Comparison of ENCODE assay signal across 36 cellular contexts in genomic region chr2:169620509-169620908, GRCh38.
"Had no signal": no experiment of that assay in that cellular context is flagged by ENCODE, and none has a peak within 500 bp of the region (broad histone marks: within the 10 kb centered on the region; RNA-seq: fewer than 3 reads in every experiment).

No MANE protein-coding gene starts in this region.

- H3K4me1 ChIP-seq: gastrocnemius medialis, heart left ventricle had no signal

- H3K27ac Mint-ChIP-seq: activated CD8-positive, alpha-beta T cell treated with anti-CD3 and anti-CD28 coated beads for 36 hours; activated naive CD8-positive, alpha-beta T cell; dendritic cell treated with granulocyte-macrophage colony-stimulating factor and Interleukin-4, amounts not matched to agents 40 ng/mL and 50 ng/mL, for 4 days; endodermal cell; T-helper 17 cell; T-helper 2 cell treated with Interferon-gamma antibody and Interleukin-4, amounts not matched to agents 5 μg/mL and 100 μg/mL, for 36 hours had no signal

- FAIRE-seq: astrocyte, bronchial epithelial cell had no signal

- H3K9me3 ChIP-seq: gastrocnemius medialis had no signal

- DNase-seq: activated CD4-positive, alpha-beta T cell treated with anti-CD3 and anti-CD28 coated beads for 4 hours; activated CD4-positive, alpha-beta T cell treated with anti-CD3 and anti-CD28 coated beads, Interleukin-2, amount 50 U/mL, for 1 hour; activated CD4-positive, alpha-beta T cell treated with anti-CD3 and anti-CD28 coated beads, Interleukin-2, amount 50 U/mL, for 48 hours; activated CD4-positive, CD25-positive, alpha-beta regulatory T cell; activated CD4-positive, CD25-positive, alpha-beta regulatory T cell treated with anti-CD3 and anti-CD28 coated beads, Interleukin-2, amount 50 U/mL, for 72 hours; activated CD8-positive, alpha-beta memory T cell treated with anti-CD3 and anti-CD28 coated beads for 24 hours; activated CD8-positive, alpha-beta memory T cell treated with anti-CD3 and anti-CD28 coated beads, Interleukin-2, amount 50 U/mL, for 4 hours; activated CD8-positive, alpha-beta T cell treated with anti-CD3 and anti-CD28 coated beads for 36 hours; activated effector memory CD4-positive, alpha-beta T cell treated with Interleukin-2 at 50 U/mL for 16 hours; activated gamma-delta T cell treated with Interleukin-2 at 50 U/mL for 16 hours; activated naive CD4-positive, alpha-beta T cell treated with anti-CD3 and anti-CD28 coated beads, Interleukin-2, amount 50 U/mL, for 16 hours; activated naive CD4-positive, alpha-beta T cell treated with Interleukin-2 at 50 U/mL for 16 hours; activated T-cell treated with anti-CD3 and anti-CD28 coated beads, Interleukin-2, amount 50 U/mL, for 1 hour; amniotic stem cell; anterior cingulate cortex; brain microvascular endothelial cell; dorsolateral prefrontal cortex; effector memory CD4-positive, alpha-beta T cell; endodermal cell; foreskin fibroblast; gastrocnemius medialis; glutamatergic neuron; heart left ventricle; T-helper 1 cell; T-helper 17 cell; T1000; WERI-Rb-1 had no signal

- H3K9me3 Mint-ChIP-seq: activated T-helper 17 cell treated with anti-CD3 and anti-CD28 coated beads, Interleukin-2, amount 50 U/mL, for 72 hours; central memory CD8-positive, alpha-beta T cell had no signal

- H3K27me3 Mint-ChIP-seq: activated CD8-positive, alpha-beta T cell treated with anti-CD3 and anti-CD28 coated beads for 36 hours; activated naive CD8-positive, alpha-beta T cell; activated T-helper 17 cell treated with anti-CD3 and anti-CD28 coated beads, Interleukin-2, amount 50 U/mL, for 72 hours; central memory CD8-positive, alpha-beta T cell; dendritic cell treated with granulocyte-macrophage colony-stimulating factor and Interleukin-4, amounts not matched to agents 40 ng/mL and 50 ng/mL, for 4 days; T-helper 17 cell had no signal

- ATAC-seq: activated CD8-positive, alpha-beta T cell treated with anti-CD3 and anti-CD28 coated beads for 36 hours; activated T-helper 17 cell treated with anti-CD3 and anti-CD28 coated beads, Interleukin-2, amount 50 U/mL, for 72 hours; esophagus mucosa; gastrocnemius medialis; heart left ventricle; T-helper 17 cell had no signal

- H3K4me3 Mint-ChIP-seq: activated CD8-positive, alpha-beta T cell treated with anti-CD3 and anti-CD28 coated beads for 36 hours; activated naive CD8-positive, alpha-beta T cell; activated T-helper 17 cell treated with anti-CD3 and anti-CD28 coated beads, Interleukin-2, amount 50 U/mL, for 72 hours; central memory CD8-positive, alpha-beta T cell; dendritic cell treated with granulocyte-macrophage colony-stimulating factor and Interleukin-4, amounts not matched to agents 40 ng/mL and 50 ng/mL, for 4 days; endodermal cell; T-helper 17 cell; T-helper 2 cell treated with Interferon-gamma antibody and Interleukin-4, amounts not matched to agents 5 μg/mL and 100 μg/mL, for 36 hours had no signal

- H3K27me3 ChIP-seq: brain microvascular endothelial cell, dorsolateral prefrontal cortex, gastrocnemius medialis, heart left ventricle had no signal

- H3K4me3 ChIP-seq: coronary artery, dorsolateral prefrontal cortex, gastrocnemius medialis, heart left ventricle had no signal

- H3K27ac ChIP-seq: brain microvascular endothelial cell, coronary artery, dorsolateral prefrontal cortex, gastrocnemius medialis, heart left ventricle, WERI-Rb-1 had no signal
